ENCODE assay signal across 21 cellular contexts in the genomic region with DNA sequence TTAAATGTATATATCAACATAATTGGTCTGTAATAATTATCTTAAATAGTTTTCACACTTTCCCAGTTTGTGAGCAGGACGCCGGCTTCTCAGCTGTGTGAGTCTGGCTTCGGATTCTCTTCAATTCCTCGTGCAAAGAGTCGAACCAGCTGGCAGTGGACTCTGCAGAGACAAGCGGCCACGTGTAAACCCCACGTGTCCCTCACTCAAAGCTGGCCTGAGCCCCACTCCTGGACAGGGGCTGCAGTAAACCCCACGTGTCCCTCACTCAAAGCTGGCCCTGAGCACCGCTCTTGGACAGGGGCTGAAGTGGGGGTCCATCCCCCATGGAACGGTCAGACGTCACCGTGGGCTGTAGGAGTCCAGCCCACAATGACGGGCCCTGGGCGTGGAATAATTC. TPM values are rescaled to one million over a fixed set of nuclear protein-coding genes. Genes with fewer than 3 reads are reported as not detected.
A peak's percentile ranks its signal among the peaks of the same experiment; 100 is the strongest.
DNase-seq lines count a peak whose midpoint lies in the region; ATAC-seq, FAIRE-seq and TF ChIP-seq lines count a peak whose summit lies in the region.
"Had no signal": no experiment of that assay in that cellular context is flagged by ENCODE, and none has a peak within 500 bp of the region (broad histone marks: within the 10 kb centered on the region; RNA-seq: fewer than 3 reads in every experiment).

No MANE protein-coding gene starts in this region.

- no peaks in the 10 kb centered on the region for H3K27me3 ChIP-seq in heart right ventricle
- no peaks in the 10 kb centered on the region for H3K27me3 ChIP-seq in neutrophil

- TF ChIP-seq CTCF in heart right ventricle (IDR thresholded peaks at IDR 0.05) (no peak), neutrophil (IDR thresholded peaks at IDR 0.05) (no peak), HFFc6 (IDR thresholded peaks at IDR 0.05) (no peak), D721Med (IDR thresholded peaks at IDR 0.05; ENCODE audit: insufficient read depth, missing control alignments) (no peak)

- H3K36me3 Mint-ChIP-seq in T-helper 17 cell (ENCODE audit: low read depth) (no peaks in the 10 kb centered on the region), HFFc6 (ENCODE audit: low read depth) (peaks cover 23% of the 10 kb centered on the region)

- 64 to 73% methylated on average over 14 to 15 of the region's 15 CpGs for WGBS in heart right ventricle, 2 donors

- H3K4me3 ChIP-seq in heart right ventricle: no peak overlapping the region
- no peak overlapping the region for H3K4me3 ChIP-seq in neutrophil (ENCODE audit: low read depth in 1 of 2, low read length in 1 of 2)

- H3K9me3 ChIP-seq in T-helper 17 cell (ENCODE audit: control insufficient read depth, low read length, poor library complexity, severe bottlenecking): no peaks in the 10 kb centered on the region
- no peaks in the 10 kb centered on the region for H3K9me3 ChIP-seq in heart right ventricle
- no peaks in the 10 kb centered on the region for H3K9me3 ChIP-seq in neutrophil

- no peak overlapping the region for H3K4me3 Mint-ChIP-seq in T-helper 17 cell
- no peak overlapping the region for H3K4me3 Mint-ChIP-seq in HFFc6

- ATAC-seq in T-helper 17 cell (no peak), heart right ventricle (peak in 2 of 8 donors; percentile 8 to 10)
- ATAC-seq: HepG2 had no signal

- H3K36me3 ChIP-seq in heart right ventricle (peaks cover 0 to 82% (median 35%) of the 10 kb centered on the region in 9 donors), neutrophil (peaks cover 86% of the 10 kb centered on the region)

- H3K27me3 Mint-ChIP-seq in T-helper 17 cell (no peaks in the 10 kb centered on the region), HFFc6 (ENCODE audit: insufficient read depth) (peaks cover 5% of the 10 kb centered on the region)

- peak overlapping the region; percentile 77 for H3K27ac Mint-ChIP-seq in T-helper 17 cell
- H3K27ac Mint-ChIP-seq in HFFc6: no peak overlapping the region

- H3K4me1 Mint-ChIP-seq in T-helper 17 cell: peaks cover 27% of the 10 kb centered on the region
- H3K4me1 Mint-ChIP-seq in HFFc6 (ENCODE audit: low read depth): no peaks in the 10 kb centered on the region

- intact Hi-C loops in heart right ventricle (cut with DNase I): loop anchor here in 7 of 10 donors (5.0 to 10.0 kb wide), 5 partner anchors 40 to 332 kb away; no protein-coding TSS in a partner anchor

- H3K27ac ChIP-seq in heart right ventricle (peak overlapping the region; percentile 10 to 91 (median 82)), neutrophil (peak overlapping the region; percentile 70)

- H3K4me1 ChIP-seq in heart right ventricle (peaks cover 25 to 72% (median 55%) of the 10 kb centered on the region in 9 donors), neutrophil (ENCODE audit: control insufficient read depth in 1 of 2, insufficient read depth in 1 of 2, low read depth in 1 of 2, low read length in 1 of 2) (peaks cover 45 to 47% of the 10 kb centered on the region in 2 experiments)

- no peak for DNase-seq in T-helper 17 cell
- DNase-seq in heart right ventricle: peak in 1 of 2 donors; percentile 13
- DNase-seq in HFFc6: no peak
- no peak for DNase-seq in D721Med (ENCODE audit: insufficient read length, low spot score)
- no peak for DNase-seq in NCI-H82 (lab: John Stamatoyannopoulos, UW)
- no peak for DNase-seq in activated CD4-positive, alpha-beta T cell treated with anti-CD3 and anti-CD28 coated beads for 4 hours
- DNase-seq: Calu3, DMS153, DND-41, Kasumi-1, NCI-H1105 treated with DMSO at 0.1 percent for 48 hours, NCI-H146, NCI-H2029, NCI-H446, NCI-H524 treated with DMSO at 0.1 percent for 48 hours, RPMI8226, SHP77 treated with DMSO at 0.1 percent for 48 hours had no signal

- no peaks in the 10 kb centered on the region for H3K9me3 Mint-ChIP-seq in HFFc6

- no peak for FAIRE-seq in D721Med (lab: Jason Lieb, UNC)
- FAIRE-seq: GM12892, H54, HepG2 had no signal

RNA-seq across cellular contexts. Expression of a gene that starts 51.0 kb away (rescaled TPM):
- total RNA-seq in T-helper 17 cell: 100 to 1,000 TPM; 164 to 174 TPM
- 10 to 100 TPM; 50.9 to 97.0 (median 74.2) TPM for total RNA-seq in heart right ventricle
- 10 to 100 TPM; 21.5 to 55.3 TPM for polyA plus RNA-seq in heart right ventricle
- total RNA-seq in HFFc6 (2021; fragmentation: NEBNext Ultra II Directional; extraction: Animal tissue kit (Norgen Biotek cat#: 25700)): 10 to 100 TPM; 49.1 to 54.8 (median 52.0) TPM
